In the genomic region with DNA sequence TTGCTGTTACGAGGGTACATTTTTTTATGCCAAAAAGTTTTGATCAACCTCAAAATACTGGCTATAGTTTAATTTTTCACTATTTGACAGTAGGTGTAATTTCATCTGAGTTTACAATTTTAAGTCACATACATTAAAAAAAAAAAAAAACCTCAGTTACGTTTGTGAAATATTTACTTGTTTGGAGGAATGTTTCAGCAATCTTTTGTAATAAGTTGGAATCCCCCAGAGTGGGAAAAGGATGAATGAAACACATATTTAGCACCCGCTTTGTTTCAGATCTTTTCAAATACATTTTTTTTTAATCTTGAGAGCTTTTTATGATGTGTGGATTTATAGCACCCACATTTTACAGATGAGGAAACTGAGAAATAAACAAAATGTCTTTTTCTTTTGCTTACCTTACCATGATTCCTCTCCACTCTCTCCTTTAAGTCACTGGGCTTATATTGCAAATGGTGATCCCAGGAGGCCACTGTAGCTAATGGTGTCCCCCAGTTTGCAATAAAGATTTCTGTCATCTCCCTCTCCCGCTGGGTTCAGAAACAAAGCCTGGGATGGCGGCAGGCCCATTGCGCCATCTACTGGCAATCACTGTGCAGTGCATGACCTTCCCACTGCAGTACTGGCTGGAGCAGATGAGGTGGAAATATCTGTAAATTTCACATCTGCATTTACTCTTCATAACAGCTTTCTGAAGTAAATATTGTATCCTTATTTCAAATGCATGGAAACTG, we compare ENCODE assay signal across 9 cellular contexts. TPM values are rescaled to one million over a fixed set of nuclear protein-coding genes. Genes with fewer than 3 reads are reported as not detected.
DNase-seq lines count a peak whose midpoint lies in the region; ATAC-seq, FAIRE-seq and TF ChIP-seq lines count a peak whose summit lies in the region.
"Had no signal": no experiment of that assay in that cellular context is flagged by ENCODE, and none has a peak within 500 bp of the region (broad histone marks: within the 10 kb centered on the region; RNA-seq: fewer than 3 reads in every experiment).

No MANE protein-coding gene starts in this region.

- H3K4me3 Mint-ChIP-seq in activated T-helper 2 cell treated with anti-CD3 and anti-CD28 coated beads, Interferon-gamma antibody, Interleukin-2, Interleukin-4, amounts not matched to agents 10 μg/mL and 5 μg/mL and 100 μg/mL, durations not matched to agents 14 hours and 24 hours and 36 hours (ENCODE audit: low read depth), result no peak overlapping the region

- H3K4me3 ChIP-seq in fibroblast of villous mesenchyme (ENCODE audit: low read depth, low read length) (no peak overlapping the region), neutrophil (ENCODE audit: low read depth in 1 of 2, low read length in 1 of 2) (no peak overlapping the region)
- H3K4me3 ChIP-seq: BLaER1 had no signal

- H3K27me3 Mint-ChIP-seq in activated T-helper 2 cell treated with anti-CD3 and anti-CD28 coated beads, Interferon-gamma antibody, Interleukin-2, Interleukin-4, amounts not matched to agents 10 μg/mL and 5 μg/mL and 100 μg/mL, durations not matched to agents 14 hours and 24 hours and 36 hours (ENCODE audit: low read depth), result peaks cover 24% of the 10 kb centered on the region

- H3K27ac Mint-ChIP-seq in activated T-helper 2 cell treated with anti-CD3 and anti-CD28 coated beads, Interferon-gamma antibody, Interleukin-2, Interleukin-4, amounts not matched to agents 10 μg/mL and 5 μg/mL and 100 μg/mL, durations not matched to agents 14 hours and 24 hours and 36 hours, result no peak overlapping the region

- DNase-seq in NCI-H1417 (lab: John Stamatoyannopoulos, UW) (peak; percentile 46 to 71 (median 48)), NCI-H1417 treated with DMSO at 0.1 percent for 48 hours (lab: John Stamatoyannopoulos, UW) (no peak), RCC 7860 (ENCODE audit: low spot score) (peak; percentile 27), fibroblast of villous mesenchyme (ENCODE audit: low read depth) (peak; percentile 41), superior temporal gyrus (ENCODE audit: extremely low spot score) (peak; percentile 85)
- peak; percentile 42 for DNase-seq in activated T-helper 2 cell treated with anti-CD3 and anti-CD28 coated beads, Interferon-gamma antibody, Interleukin-2, Interleukin-4, amounts not matched to agents 10 μg/mL and 5 μg/mL and 100 μg/mL, durations not matched to agents 14 hours and 24 hours and 36 hours (ENCODE audit: low spot score)

- H3K36me3 Mint-ChIP-seq in activated T-helper 2 cell treated with anti-CD3 and anti-CD28 coated beads, Interferon-gamma antibody, Interleukin-2, Interleukin-4, amounts not matched to agents 10 μg/mL and 5 μg/mL and 100 μg/mL, durations not matched to agents 14 hours and 24 hours and 36 hours (ENCODE audit: low read depth), result no peaks in the 10 kb centered on the region

- TF ChIP-seq CTCF in fibroblast of villous mesenchyme (IDR thresholded peaks at IDR 0.05; ENCODE audit: insufficient read depth, low read depth, low read length) (peak; percentile 99), neutrophil (IDR thresholded peaks at IDR 0.05) (peak; percentile 98)

- H3K36me3 ChIP-seq in neutrophil, result no peaks in the 10 kb centered on the region
- H3K36me3 ChIP-seq: BLaER1 had no signal

- H3K4me1 ChIP-seq in neutrophil (ENCODE audit: control insufficient read depth in 1 of 2, insufficient read depth in 1 of 2, low read depth in 1 of 2, low read length in 1 of 2), result peaks cover 0 to 10% of the 10 kb centered on the region in 2 experiments
- H3K4me1 ChIP-seq: BLaER1 had no signal

- intact Hi-C loops in activated T-helper 2 cell treated with anti-CD3 and anti-CD28 coated beads, Interferon-gamma antibody, Interleukin-2, Interleukin-4, amounts not matched to agents 10 μg/mL and 5 μg/mL and 100 μg/mL, durations not matched to agents 14 hours and 24 hours and 36 hours (cut with micrococcal nuclease), result loop anchor here (1.0 to 5.0 kb wide), 2 partner anchors 76 to 179 kb away; no protein-coding TSS in a partner anchor

- H3K9me3 ChIP-seq in neutrophil, result no peaks in the 10 kb centered on the region
- H3K9me3 ChIP-seq: BLaER1 had no signal

- H3K4me1 Mint-ChIP-seq in activated T-helper 2 cell treated with anti-CD3 and anti-CD28 coated beads, Interferon-gamma antibody, Interleukin-2, Interleukin-4, amounts not matched to agents 10 μg/mL and 5 μg/mL and 100 μg/mL, durations not matched to agents 14 hours and 24 hours and 36 hours (ENCODE audit: low read depth), result peaks cover 1% of the 10 kb centered on the region

- ATAC-seq in HG03565 (IDR thresholded peaks at IDR 0.05; ENCODE audit: unreplicated experiment), result peak; percentile 61

- H3K9me3 Mint-ChIP-seq in activated T-helper 2 cell treated with anti-CD3 and anti-CD28 coated beads, Interferon-gamma antibody, Interleukin-2, Interleukin-4, amounts not matched to agents 10 μg/mL and 5 μg/mL and 100 μg/mL, durations not matched to agents 14 hours and 24 hours and 36 hours, result no peaks in the 10 kb centered on the region

- no peak overlapping the region for H3K27ac ChIP-seq in neutrophil
- H3K27ac ChIP-seq: BLaER1 had no signal

- no peak for FAIRE-seq in RCC 7860 (lab: Jason Lieb, UNC)

- H3K27me3 ChIP-seq in neutrophil, result peaks cover 5% of the 10 kb centered on the region
- H3K27me3 ChIP-seq: BLaER1 had no signal

RNA-seq across cellular contexts. Expression of a gene that starts 27.7 kb away (rescaled TPM):
- 10.0 and 10.8 TPM in 2 replicates for total RNA-seq in activated T-helper 2 cell treated with anti-CD3 and anti-CD28 coated beads, Interferon-gamma antibody, Interleukin-2, Interleukin-4, amounts not matched to agents 10 μg/mL and 5 μg/mL and 100 μg/mL, durations not matched to agents 14 hours and 24 hours and 36 hours
- 0.43 TPM in 1 of 2 replicates, not detected in the other for total RNA-seq in fibroblast of villous mesenchyme

RNA-seq across cellular contexts. Expression of a gene that starts 45.1 kb away (rescaled TPM):
- 136 and 150 TPM in 2 replicates for total RNA-seq in activated T-helper 2 cell treated with anti-CD3 and anti-CD28 coated beads, Interferon-gamma antibody, Interleukin-2, Interleukin-4, amounts not matched to agents 10 μg/mL and 5 μg/mL and 100 μg/mL, durations not matched to agents 14 hours and 24 hours and 36 hours
- total RNA-seq in fibroblast of villous mesenchyme, result not detected in 2 replicates

RNA-seq across cellular contexts. Expression of a gene that starts 47.8 kb away (rescaled TPM):
- 1.6 and 1.8 TPM in 2 replicates for total RNA-seq in activated T-helper 2 cell treated with anti-CD3 and anti-CD28 coated beads, Interferon-gamma antibody, Interleukin-2, Interleukin-4, amounts not matched to agents 10 μg/mL and 5 μg/mL and 100 μg/mL, durations not matched to agents 14 hours and 24 hours and 36 hours
- not detected in 2 replicates for total RNA-seq in fibroblast of villous mesenchyme

RNA-seq across cellular contexts. Expression of a gene that starts 58.8 kb away (rescaled TPM):
- total RNA-seq in activated T-helper 2 cell treated with anti-CD3 and anti-CD28 coated beads, Interferon-gamma antibody, Interleukin-2, Interleukin-4, amounts not matched to agents 10 μg/mL and 5 μg/mL and 100 μg/mL, durations not matched to agents 14 hours and 24 hours and 36 hours, result 218 and 222 TPM in 2 replicates
- total RNA-seq in fibroblast of villous mesenchyme, result not detected in 2 replicates

Comparison
In these comparisons a context has a peak if more than half of its experiments do, and no peak if none do; other contexts are left out.
1. RNA of a gene that starts 45.1 kb away (total RNA-seq): 136 to 150 TPM in activated T-helper 2 cell treated with anti-CD3 and anti-CD28 coated beads, Interferon-gamma antibody, Interleukin-2, Interleukin-4, amounts not matched to agents 10 μg/mL and 5 μg/mL and 100 μg/mL, durations not matched to agents 14 hours and 24 hours and 36 hours; not detected in fibroblast of villous mesenchyme; every median in the first group is over 100 times any median in the second.